Comparison of ENCODE assay signal across 1 cellular context in genomic region chr14:39860837-39861236, GRCh38.
TF ChIP-seq lines count a peak whose summit lies in the region.

No MANE protein-coding gene starts in this region.

TF ChIP-seq in GM23338, 12 proteins besides CTCF, POLR2A, EP300 and RAD21 (continued from another document):
- TF ChIP-seq, protein P1, sequence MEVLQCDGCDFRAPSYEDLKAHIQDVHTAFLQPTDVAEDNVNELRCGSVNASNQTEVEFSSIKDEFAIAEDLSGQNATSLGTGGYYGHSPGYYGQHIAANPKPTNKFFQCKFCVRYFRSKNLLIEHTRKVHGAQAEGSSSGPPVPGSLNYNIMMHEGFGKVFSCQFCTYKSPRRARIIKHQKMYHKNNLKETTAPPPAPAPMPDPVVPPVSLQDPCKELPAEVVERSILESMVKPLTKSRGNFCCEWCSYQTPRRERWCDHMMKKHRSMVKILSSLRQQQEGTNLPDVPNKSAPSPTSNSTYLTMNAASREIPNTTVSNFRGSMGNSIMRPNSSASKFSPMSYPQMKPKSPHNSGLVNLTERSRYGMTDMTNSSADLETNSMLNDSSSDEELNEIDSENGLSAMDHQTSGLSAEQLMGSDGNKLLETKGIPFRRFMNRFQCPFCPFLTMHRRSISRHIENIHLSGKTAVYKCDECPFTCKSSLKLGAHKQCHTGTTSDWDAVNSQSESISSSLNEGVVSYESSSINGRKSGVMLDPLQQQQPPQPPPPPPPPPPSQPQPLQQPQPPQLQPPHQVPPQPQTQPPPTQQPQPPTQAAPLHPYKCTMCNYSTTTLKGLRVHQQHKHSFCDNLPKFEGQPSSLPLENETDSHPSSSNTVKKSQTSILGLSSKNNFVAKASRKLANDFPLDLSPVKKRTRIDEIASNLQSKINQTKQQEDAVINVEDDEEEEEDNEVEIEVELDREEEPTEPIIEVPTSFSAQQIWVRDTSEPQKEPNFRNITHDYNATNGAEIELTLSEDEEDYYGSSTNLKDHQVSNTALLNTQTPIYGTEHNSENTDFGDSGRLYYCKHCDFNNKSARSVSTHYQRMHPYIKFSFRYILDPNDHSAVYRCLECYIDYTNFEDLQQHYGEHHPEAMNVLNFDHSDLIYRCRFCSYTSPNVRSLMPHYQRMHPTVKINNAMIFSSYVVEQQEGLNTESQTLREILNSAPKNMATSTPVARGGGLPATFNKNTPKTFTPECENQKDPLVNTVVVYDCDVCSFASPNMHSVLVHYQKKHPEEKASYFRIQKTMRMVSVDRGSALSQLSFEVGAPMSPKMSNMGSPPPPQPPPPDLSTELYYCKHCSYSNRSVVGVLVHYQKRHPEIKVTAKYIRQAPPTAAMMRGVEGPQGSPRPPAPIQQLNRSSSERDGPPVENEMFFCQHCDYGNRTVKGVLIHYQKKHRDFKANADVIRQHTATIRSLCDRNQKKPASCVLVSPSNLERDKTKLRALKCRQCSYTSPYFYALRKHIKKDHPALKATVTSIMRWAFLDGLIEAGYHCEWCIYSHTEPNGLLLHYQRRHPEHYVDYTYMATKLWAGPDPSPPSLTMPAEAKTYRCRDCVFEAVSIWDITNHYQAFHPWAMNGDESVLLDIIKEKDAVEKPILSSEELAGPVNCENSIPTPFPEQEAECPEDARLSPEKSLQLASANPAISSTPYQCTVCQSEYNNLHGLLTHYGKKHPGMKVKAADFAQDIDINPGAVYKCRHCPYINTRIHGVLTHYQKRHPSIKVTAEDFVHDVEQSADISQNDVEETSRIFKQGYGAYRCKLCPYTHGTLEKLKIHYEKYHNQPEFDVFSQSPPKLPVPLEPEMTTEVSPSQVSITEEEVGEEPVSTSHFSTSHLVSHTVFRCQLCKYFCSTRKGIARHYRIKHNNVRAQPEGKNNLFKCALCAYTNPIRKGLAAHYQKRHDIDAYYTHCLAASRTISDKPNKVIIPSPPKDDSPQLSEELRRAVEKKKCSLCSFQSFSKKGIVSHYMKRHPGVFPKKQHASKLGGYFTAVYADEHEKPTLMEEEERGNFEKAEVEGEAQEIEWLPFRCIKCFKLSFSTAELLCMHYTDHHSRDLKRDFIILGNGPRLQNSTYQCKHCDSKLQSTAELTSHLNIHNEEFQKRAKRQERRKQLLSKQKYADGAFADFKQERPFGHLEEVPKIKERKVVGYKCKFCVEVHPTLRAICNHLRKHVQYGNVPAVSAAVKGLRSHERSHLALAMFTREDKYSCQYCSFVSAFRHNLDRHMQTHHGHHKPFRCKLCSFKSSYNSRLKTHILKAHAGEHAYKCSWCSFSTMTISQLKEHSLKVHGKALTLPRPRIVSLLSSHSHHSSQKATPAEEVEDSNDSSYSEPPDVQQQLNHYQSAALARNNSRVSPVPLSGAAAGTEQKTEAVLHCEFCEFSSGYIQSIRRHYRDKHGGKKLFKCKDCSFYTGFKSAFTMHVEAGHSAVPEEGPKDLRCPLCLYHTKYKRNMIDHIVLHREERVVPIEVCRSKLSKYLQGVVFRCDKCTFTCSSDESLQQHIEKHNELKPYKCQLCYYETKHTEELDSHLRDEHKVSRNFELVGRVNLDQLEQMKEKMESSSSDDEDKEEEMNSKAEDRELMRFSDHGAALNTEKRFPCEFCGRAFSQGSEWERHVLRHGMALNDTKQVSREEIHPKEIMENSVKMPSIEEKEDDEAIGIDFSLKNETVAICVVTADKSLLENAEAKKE (CRISPR knock-in tag; IDR thresholded peaks at IDR 0.05): no peak
- no peak for TF ChIP-seq ZNF114 (CRISPR knock-in tag; IDR thresholded peaks at IDR 0.05)
- no peak for TF ChIP-seq EZH2phosphoT487 (IDR thresholded peaks at IDR 0.05; ENCODE audit: unreplicated experiment)
- TF ChIP-seq EZH2 (IDR thresholded peaks at IDR 0.05; ENCODE audit: low read depth, unreplicated experiment): no peak
- TF ChIP-seq POLR2AphosphoS5 (IDR thresholded peaks at IDR 0.05; ENCODE audit: low read depth): no peak
- TF ChIP-seq ETS1 (IDR thresholded peaks at IDR 0.05): no peak
- no peak for TF ChIP-seq ZNF331 (CRISPR knock-in tag; IDR thresholded peaks at IDR 0.05; ENCODE audit: low read depth)
- TF ChIP-seq STAT1 (IDR thresholded peaks at IDR 0.05; ENCODE audit: unreplicated experiment): no peak
- TF ChIP-seq JUNB (IDR thresholded peaks at IDR 0.05; ENCODE audit: unreplicated experiment): no peak
- TF ChIP-seq REST (IDR thresholded peaks at IDR 0.05; ENCODE audit: unreplicated experiment): no peak
- no peak for TF ChIP-seq CREB1 (CRISPR knock-in tag; IDR thresholded peaks at IDR 0.05; ENCODE audit: low read depth)
